1 cellular context compared by ENCODE assay signal in genomic region chr2:119765404-119766002, GRCh38.
TF ChIP-seq lines count a peak whose summit lies in the region.

No MANE protein-coding gene starts in this region.

TF ChIP-seq in HepG2, 621 proteins besides CTCF, POLR2A, EP300 and RAD21 (continues in another document):
- TF ChIP-seq, protein P1, sequence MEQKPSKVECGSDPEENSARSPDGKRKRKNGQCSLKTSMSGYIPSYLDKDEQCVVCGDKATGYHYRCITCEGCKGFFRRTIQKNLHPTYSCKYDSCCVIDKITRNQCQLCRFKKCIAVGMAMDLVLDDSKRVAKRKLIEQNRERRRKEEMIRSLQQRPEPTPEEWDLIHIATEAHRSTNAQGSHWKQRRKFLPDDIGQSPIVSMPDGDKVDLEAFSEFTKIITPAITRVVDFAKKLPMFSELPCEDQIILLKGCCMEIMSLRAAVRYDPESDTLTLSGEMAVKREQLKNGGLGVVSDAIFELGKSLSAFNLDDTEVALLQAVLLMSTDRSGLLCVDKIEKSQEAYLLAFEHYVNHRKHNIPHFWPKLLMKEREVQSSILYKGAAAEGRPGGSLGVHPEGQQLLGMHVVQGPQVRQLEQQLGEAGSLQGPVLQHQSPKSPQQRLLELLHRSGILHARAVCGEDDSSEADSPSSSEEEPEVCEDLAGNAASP (CRISPR knock-in tag; IDR thresholded peaks at IDR 0.05; ENCODE audit: borderline replicate concordance) = no peak
- peak; percentile 65 for TF ChIP-seq ATF7 (IDR thresholded peaks at IDR 0.05)
- no peak for TF ChIP-seq ATF7 (CRISPR knock-in tag; IDR thresholded peaks at IDR 0.05)
- no peak for TF ChIP-seq ZNF530 (CRISPR knock-in tag; IDR thresholded peaks at IDR 0.05; ENCODE audit: low read depth)
- TF ChIP-seq ZBTB40 (IDR thresholded peaks at IDR 0.05) = peak; percentile 20; the same call in 1 of the 2 replicates
- no peak for TF ChIP-seq ZBTB40 (CRISPR knock-in tag; IDR thresholded peaks at IDR 0.05)
- TF ChIP-seq SOX6 (IDR thresholded peaks at IDR 0.05) = no peak
- no peak for TF ChIP-seq SOX6 (CRISPR knock-in tag; IDR thresholded peaks at IDR 0.05)
- no peak for TF ChIP-seq THAP11 (CRISPR knock-in tag; IDR thresholded peaks at IDR 0.05)
- TF ChIP-seq HOXA9 (CRISPR knock-in tag; IDR thresholded peaks at IDR 0.05; ENCODE audit: borderline replicate concordance) = no peak
- TF ChIP-seq, protein P2, sequence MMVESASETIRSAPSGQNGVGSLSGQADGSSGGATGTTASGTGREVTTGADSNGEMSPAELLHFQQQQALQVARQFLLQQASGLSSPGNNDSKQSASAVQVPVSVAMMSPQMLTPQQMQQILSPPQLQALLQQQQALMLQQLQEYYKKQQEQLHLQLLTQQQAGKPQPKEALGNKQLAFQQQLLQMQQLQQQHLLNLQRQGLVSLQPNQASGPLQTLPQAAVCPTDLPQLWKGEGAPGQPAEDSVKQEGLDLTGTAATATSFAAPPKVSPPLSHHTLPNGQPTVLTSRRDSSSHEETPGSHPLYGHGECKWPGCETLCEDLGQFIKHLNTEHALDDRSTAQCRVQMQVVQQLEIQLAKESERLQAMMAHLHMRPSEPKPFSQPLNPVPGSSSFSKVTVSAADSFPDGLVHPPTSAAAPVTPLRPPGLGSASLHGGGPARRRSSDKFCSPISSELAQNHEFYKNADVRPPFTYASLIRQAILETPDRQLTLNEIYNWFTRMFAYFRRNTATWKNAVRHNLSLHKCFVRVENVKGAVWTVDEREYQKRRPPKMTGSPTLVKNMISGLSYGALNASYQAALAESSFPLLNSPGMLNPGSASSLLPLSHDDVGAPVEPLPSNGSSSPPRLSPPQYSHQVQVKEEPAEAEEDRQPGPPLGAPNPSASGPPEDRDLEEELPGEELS (CRISPR knock-in tag; IDR thresholded peaks at IDR 0.05) = 0 out of 2 replicates have a peak, but pooled peaks have one; percentile 12
- TF ChIP-seq KDM3A (CRISPR knock-in tag; IDR thresholded peaks at IDR 0.05; ENCODE audit: low read depth) = no peak
- TF ChIP-seq, protein P3, sequence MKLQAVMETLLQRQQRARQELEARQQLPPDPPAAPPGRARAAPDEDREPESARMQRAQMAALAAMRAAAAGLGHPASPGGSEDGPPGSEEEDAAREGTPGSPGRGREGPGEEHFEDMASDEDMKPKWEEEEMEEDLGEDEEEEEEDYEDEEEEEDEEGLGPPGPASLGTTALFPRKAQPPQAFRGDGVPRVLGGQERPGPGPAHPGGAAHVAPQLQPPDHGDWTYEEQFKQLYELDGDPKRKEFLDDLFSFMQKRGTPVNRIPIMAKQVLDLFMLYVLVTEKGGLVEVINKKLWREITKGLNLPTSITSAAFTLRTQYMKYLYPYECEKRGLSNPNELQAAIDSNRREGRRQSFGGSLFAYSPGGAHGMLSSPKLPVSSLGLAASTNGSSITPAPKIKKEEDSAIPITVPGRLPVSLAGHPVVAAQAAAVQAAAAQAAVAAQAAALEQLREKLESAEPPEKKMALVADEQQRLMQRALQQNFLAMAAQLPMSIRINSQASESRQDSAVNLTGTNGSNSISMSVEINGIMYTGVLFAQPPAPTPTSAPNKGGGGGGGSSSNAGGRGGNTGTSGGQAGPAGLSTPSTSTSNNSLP (IDR thresholded peaks at IDR 0.05; ENCODE audit: low read depth, low read length) = peak; percentile 42; the same call in 1 of the 2 replicates
- TF ChIP-seq PAX8 (CRISPR knock-in tag; IDR thresholded peaks at IDR 0.05; ENCODE audit: borderline replicate concordance) = no peak
- TF ChIP-seq GLI4 (CRISPR knock-in tag; IDR thresholded peaks at IDR 0.05; ENCODE audit: borderline replicate concordance) = no peak
- TF ChIP-seq NFIC (IDR thresholded peaks at IDR 0.05; ENCODE audit: low read length) = no peak
- no peak for TF ChIP-seq ZNF362 (CRISPR knock-in tag; IDR thresholded peaks at IDR 0.05; ENCODE audit: borderline replicate concordance)
- no peak for TF ChIP-seq ZNF331 (CRISPR knock-in tag; IDR thresholded peaks at IDR 0.05)
- TF ChIP-seq JDP2 (CRISPR knock-in tag; IDR thresholded peaks at IDR 0.05; ENCODE audit: borderline replicate concordance) = no peak
- TF ChIP-seq FOXA3 (CRISPR knock-in tag; IDR thresholded peaks at IDR 0.05) = peak; percentile 71; the same call in 1 of the 2 replicates
- TF ChIP-seq MBNL3 (CRISPR knock-in tag; conservative IDR thresholded peaks at IDR 0.05) = no peak
- TF ChIP-seq ZNF710 (CRISPR knock-in tag; IDR thresholded peaks at IDR 0.05; ENCODE audit: borderline replicate concordance) = no peak
- no peak for TF ChIP-seq ATF4 (CRISPR knock-in tag; IDR thresholded peaks at IDR 0.05)
- TF ChIP-seq NBN (conservative IDR thresholded peaks at IDR 0.05) = 0 out of 2 replicates have a peak, but pooled peaks have one; percentile 57
- TF ChIP-seq CEBPB (IDR thresholded peaks at IDR 0.05; ENCODE audit: borderline replicate concordance, low read depth, low read length) = 0 out of 2 replicates have a peak, but pooled peaks have one; percentile 9
- no peak for TF ChIP-seq ZNF558 (CRISPR knock-in tag; IDR thresholded peaks at IDR 0.05; ENCODE audit: borderline replicate concordance)
- TF ChIP-seq FOXA1 (IDR thresholded peaks at IDR 0.05) = peak; percentile 63
- TF ChIP-seq FOXA1 (CRISPR knock-in tag; IDR thresholded peaks at IDR 0.05) = peak; percentile 50
- no peak for TF ChIP-seq PLRG1 (conservative IDR thresholded peaks at IDR 0.05)
- no peak for TF ChIP-seq ZNF550 (CRISPR knock-in tag; IDR thresholded peaks at IDR 0.05; ENCODE audit: borderline replicate concordance)
- TF ChIP-seq ZNF3 (CRISPR knock-in tag; IDR thresholded peaks at IDR 0.05) = no peak
- no peak for TF ChIP-seq SNAPC5 (CRISPR knock-in tag; IDR thresholded peaks at IDR 0.05; ENCODE audit: borderline replicate concordance)
- TF ChIP-seq KLF11 (CRISPR knock-in tag; IDR thresholded peaks at IDR 0.05) = no peak
- TF ChIP-seq, protein P4, sequence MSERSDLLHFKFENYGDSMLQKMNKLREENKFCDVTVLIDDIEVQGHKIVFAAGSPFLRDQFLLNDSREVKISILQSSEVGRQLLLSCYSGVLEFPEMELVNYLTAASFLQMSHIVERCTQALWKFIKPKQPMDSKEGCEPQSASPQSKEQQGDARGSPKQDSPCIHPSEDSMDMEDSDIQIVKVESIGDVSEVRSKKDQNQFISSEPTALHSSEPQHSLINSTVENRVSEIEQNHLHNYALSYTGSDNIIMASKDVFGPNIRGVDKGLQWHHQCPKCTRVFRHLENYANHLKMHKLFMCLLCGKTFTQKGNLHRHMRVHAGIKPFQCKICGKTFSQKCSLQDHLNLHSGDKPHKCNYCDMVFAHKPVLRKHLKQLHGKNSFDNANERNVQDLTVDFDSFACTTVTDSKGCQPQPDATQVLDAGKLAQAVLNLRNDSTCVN (CRISPR knock-in tag; IDR thresholded peaks at IDR 0.05; ENCODE audit: borderline replicate concordance) = no peak
- no peak for TF ChIP-seq ZNF20 (CRISPR knock-in tag; IDR thresholded peaks at IDR 0.05)
- TF ChIP-seq ZSCAN21 (CRISPR knock-in tag; IDR thresholded peaks at IDR 0.05; ENCODE audit: borderline replicate concordance) = no peak
- TF ChIP-seq, protein P5, sequence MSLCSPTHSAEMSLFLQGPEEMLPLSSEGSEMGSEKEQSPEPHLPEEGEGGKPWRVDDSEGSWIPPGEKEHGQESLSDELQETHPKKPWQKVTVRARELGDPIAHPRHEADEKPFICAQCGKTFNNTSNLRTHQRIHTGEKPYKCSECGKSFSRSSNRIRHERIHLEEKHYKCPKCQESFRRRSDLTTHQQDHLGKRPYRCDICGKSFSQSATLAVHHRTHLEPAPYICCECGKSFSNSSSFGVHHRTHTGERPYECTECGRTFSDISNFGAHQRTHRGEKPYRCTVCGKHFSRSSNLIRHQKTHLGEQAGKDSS (CRISPR knock-in tag; IDR thresholded peaks at IDR 0.05; ENCODE audit: borderline replicate concordance, low read depth) = no peak
- TF ChIP-seq, protein P6, sequence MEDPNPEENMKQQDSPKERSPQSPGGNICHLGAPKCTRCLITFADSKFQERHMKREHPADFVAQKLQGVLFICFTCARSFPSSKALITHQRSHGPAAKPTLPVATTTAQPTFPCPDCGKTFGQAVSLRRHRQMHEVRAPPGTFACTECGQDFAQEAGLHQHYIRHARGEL (CRISPR knock-in tag; IDR thresholded peaks at IDR 0.05) = no peak
- 0 out of 2 replicates have a peak, but pooled peaks have one; percentile 8 for TF ChIP-seq CEBPG (CRISPR knock-in tag; IDR thresholded peaks at IDR 0.05)
- TF ChIP-seq ZMYM2 (CRISPR knock-in tag; IDR thresholded peaks at IDR 0.05) = no peak
